15 cellular contexts compared by ENCODE assay signal in the genomic region with DNA sequence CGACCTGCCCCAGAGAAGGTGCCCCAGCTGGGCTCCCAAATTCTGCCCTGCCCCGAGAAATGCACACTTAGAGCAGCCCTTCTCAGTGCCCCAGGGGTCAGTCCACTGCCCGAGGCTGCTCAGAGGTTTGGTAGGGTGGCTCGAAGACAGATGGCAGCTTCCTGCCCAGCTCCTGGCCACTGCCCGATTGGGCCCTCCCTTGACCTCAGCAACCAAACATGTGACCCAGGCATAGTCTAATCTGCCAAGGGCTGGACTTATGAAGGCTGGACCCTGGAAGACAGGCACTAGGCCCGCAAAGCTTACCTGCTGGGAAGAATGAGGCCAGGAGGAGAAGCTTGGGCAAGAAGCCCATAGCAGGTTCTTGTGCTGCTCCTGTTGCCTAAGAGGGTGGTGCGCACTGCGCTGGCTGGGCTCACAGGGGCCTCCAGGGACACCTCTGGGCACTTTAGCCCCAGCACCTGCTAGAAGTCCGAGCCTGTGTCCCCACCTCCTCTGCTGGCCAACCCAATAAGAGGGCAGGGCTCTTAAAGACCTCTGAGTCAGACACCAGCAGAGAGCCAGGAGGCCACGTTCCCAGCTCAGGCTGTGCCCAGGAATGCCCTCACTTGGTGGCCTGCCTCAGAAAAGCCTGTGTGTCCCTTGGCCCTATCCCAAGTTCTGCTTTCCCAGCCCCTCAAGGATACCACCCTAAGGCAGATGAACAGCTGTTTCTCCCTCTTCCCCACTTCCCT. TPM values are rescaled to one million over a fixed set of nuclear protein-coding genes. Genes with fewer than 3 reads are reported as not detected.
DNase-seq lines count a peak whose midpoint lies in the region; ATAC-seq and TF ChIP-seq lines count a peak whose summit lies in the region.
"Had no signal": no experiment of that assay in that cellular context is flagged by ENCODE, and none has a peak within 500 bp of the region (broad histone marks: within the 10 kb centered on the region; RNA-seq: fewer than 3 reads in every experiment).

No MANE protein-coding gene starts in this region.

- H3F3A ChIP-seq in MM.1S (ENCODE audit: insufficient read depth, low read length), result no peaks in the 10 kb centered on the region

- no peaks in the 10 kb centered on the region for H3K4me1 ChIP-seq in MM.1S (ENCODE audit: low read length)
- no peaks in the 10 kb centered on the region for H3K4me1 ChIP-seq in CD8-positive, alpha-beta memory T cell (ENCODE audit: insufficient read depth, low read length)

- no peaks in the 10 kb centered on the region for H3K27me3 ChIP-seq in MM.1S (replicated peaks; ENCODE audit: insufficient read depth, low read length)
- H3K27me3 ChIP-seq in CD8-positive, alpha-beta memory T cell (ENCODE audit: insufficient read depth, low read length, poor library complexity, severe bottlenecking), result no peaks in the 10 kb centered on the region
- H3K27me3 ChIP-seq: tibial nerve had no signal

- DNase-seq in EL (peak; percentile 52), MM.1S (no peak), fibroblast of mammary gland (ENCODE audit: low read depth) (peak; percentile 30), osteocyte (ENCODE audit: extremely low spot score, unreplicated experiment) (no peak), NCI-H345 (lab: John Stamatoyannopoulos, UW) (no peak), kidney glomerular epithelial cell (lab: John Stamatoyannopoulos, UW) (no peak)
- DNase-seq in CD8-positive, alpha-beta memory T cell, result no peak
- DNase-seq: activated gamma-delta T cell, DND-41 had no signal

- no peaks in the 10 kb centered on the region for H3K9me3 ChIP-seq in MM.1S (replicated peaks; ENCODE audit: insufficient read depth, low read length)
- H3K9me3 ChIP-seq in CD8-positive, alpha-beta memory T cell (ENCODE audit: low read length), result no peaks in the 10 kb centered on the region
- H3K9me3 ChIP-seq: tibial nerve had no signal

- H3K4me3 ChIP-seq in MM.1S (ENCODE audit: low read length), result no peak overlapping the region
- H3K4me3 ChIP-seq in fibroblast of mammary gland (ENCODE audit: control insufficient read depth, low read depth, low read length), result no peak overlapping the region
- H3K4me3 ChIP-seq in CD8-positive, alpha-beta memory T cell (ENCODE audit: low read length), result no peak overlapping the region
- H3K4me3 ChIP-seq: tibial nerve had no signal

- H3K27me3 Mint-ChIP-seq in osteocyte (ENCODE audit: unreplicated experiment), result no peaks in the 10 kb centered on the region
- H3K27me3 Mint-ChIP-seq in CD8-positive, alpha-beta memory T cell, result peaks cover 4 to 17% of the 10 kb centered on the region in 2 donors

- no peak overlapping the region for H3K27ac ChIP-seq in MM.1S (ENCODE audit: low read length)
- no peak overlapping the region for H3K27ac ChIP-seq in CD8-positive, alpha-beta memory T cell (ENCODE audit: low read depth, low read length)
- H3K27ac ChIP-seq: C4-2B, tibial nerve had no signal

- CTCF ChIA-PET in CD8-positive, alpha-beta memory T cell (lab: Charles Lee), result interaction anchor here (1.2 to 1.3 kb wide), 2 partner anchors 9 to 30 kb away, joined by 3 read pairs; no protein-coding TSS in a partner anchor

- no peak overlapping the region for H2AFZ ChIP-seq in MM.1S (ENCODE audit: low read length)

- H3K4me1 Mint-ChIP-seq in osteocyte (ENCODE audit: unreplicated experiment), result peaks cover 24% of the 10 kb centered on the region
- peaks cover 3 to 9% (median 8%) of the 10 kb centered on the region in 3 donors for H3K4me1 Mint-ChIP-seq in CD8-positive, alpha-beta memory T cell

- H3K9ac ChIP-seq in MM.1S (ENCODE audit: low read length), result no peak overlapping the region

- TF ChIP-seq CTCF in MM.1S (IDR thresholded peaks at IDR 0.05; ENCODE audit: low read length), result no peak
- no peak for TF ChIP-seq CTCF in fibroblast of mammary gland (conservative IDR thresholded peaks at IDR 0.05; ENCODE audit: control insufficient read depth, insufficient read depth, low read depth, low read length)
- TF ChIP-seq CTCF in osteocyte (IDR thresholded peaks at IDR 0.05), result no peak

- no peaks in the 10 kb centered on the region for H4K20me1 ChIP-seq in MM.1S (ENCODE audit: insufficient read depth, low read length)

- no peak for ATAC-seq in HG02981 (IDR thresholded peaks at IDR 0.05; ENCODE audit: unreplicated experiment)

- peak overlapping the region; percentile 39; the same call in 1 of the 2 replicates for H3K4me2 ChIP-seq in MM.1S (ENCODE audit: low read depth, low read length)

- no peaks in the 10 kb centered on the region for H3K9me3 Mint-ChIP-seq in osteocyte (ENCODE audit: unreplicated experiment)
- H3K9me3 Mint-ChIP-seq in CD8-positive, alpha-beta memory T cell, result no peaks in the 10 kb centered on the region
- H3K9me3 Mint-ChIP-seq: brain had no signal

- H3K36me3 Mint-ChIP-seq in osteocyte (ENCODE audit: unreplicated experiment), result no peaks in the 10 kb centered on the region
- peaks cover 0 to 1% (median 0%) of the 10 kb centered on the region in 3 donors for H3K36me3 Mint-ChIP-seq in CD8-positive, alpha-beta memory T cell
- H3K36me3 Mint-ChIP-seq: brain had no signal

- H3K4me3 Mint-ChIP-seq in osteocyte (ENCODE audit: unreplicated experiment), result no peak overlapping the region
- no peak overlapping the region for H3K4me3 Mint-ChIP-seq in CD8-positive, alpha-beta memory T cell
- H3K4me3 Mint-ChIP-seq: brain had no signal

- no peaks in the 10 kb centered on the region for H3K36me3 ChIP-seq in MM.1S (replicated peaks; ENCODE audit: insufficient read depth, low read length)
- no peaks in the 10 kb centered on the region for H3K36me3 ChIP-seq in CD8-positive, alpha-beta memory T cell (ENCODE audit: insufficient read depth, low read length)
- H3K36me3 ChIP-seq: tibial nerve had no signal

- POLR2A ChIA-PET in CD8-positive, alpha-beta memory T cell (lab: Charles Lee), result no interaction called here

- H3K27ac Mint-ChIP-seq in osteocyte (ENCODE audit: unreplicated experiment), result peak overlapping the region; percentile 63
- no peak overlapping the region for H3K27ac Mint-ChIP-seq in CD8-positive, alpha-beta memory T cell

- H3K79me2 ChIP-seq in MM.1S (ENCODE audit: low read length), result no peaks in the 10 kb centered on the region

- no peaks in the 10 kb centered on the region for H3K9me2 ChIP-seq in MM.1S (replicated peaks; ENCODE audit: insufficient read depth, low read length)

RNA-seq across cellular contexts. Expression of a gene that starts 5.5 kb away (rescaled TPM):
- total RNA-seq in osteocyte, result 0.21 TPM in 2 replicates
- total RNA-seq in CD8-positive, alpha-beta memory T cell, result under 1 TPM; 0.18 to 0.24 TPM
- not detected for polyA plus RNA-seq in CD8-positive, alpha-beta memory T cell
- total RNA-seq: activated CD8-positive, alpha-beta memory T cell treated with anti-CD3 and anti-CD28 coated beads for 36 hours; kidney epithelial cell had no signal

RNA-seq across cellular contexts. Expression of a gene that starts 25.1 kb away (rescaled TPM):
- total RNA-seq in osteocyte, result 32.0 and 34.7 TPM in 2 replicates
- total RNA-seq in CD8-positive, alpha-beta memory T cell, result not detected
- polyA plus RNA-seq in CD8-positive, alpha-beta memory T cell, result not detected
- total RNA-seq: activated CD8-positive, alpha-beta memory T cell treated with anti-CD3 and anti-CD28 coated beads for 36 hours had no signal

RNA-seq across cellular contexts. Expression of a gene that starts 25.5 kb away (rescaled TPM):
- not detected in 2 replicates for total RNA-seq in osteocyte
- not detected for total RNA-seq in CD8-positive, alpha-beta memory T cell
- not detected for polyA plus RNA-seq in CD8-positive, alpha-beta memory T cell
- total RNA-seq: activated CD8-positive, alpha-beta memory T cell treated with anti-CD3 and anti-CD28 coated beads for 36 hours had no signal

RNA-seq across cellular contexts. Expression of a gene that starts 43.7 kb away (rescaled TPM):
- total RNA-seq in osteocyte, result not detected in 2 replicates
- not detected for total RNA-seq in CD8-positive, alpha-beta memory T cell
- not detected for polyA plus RNA-seq in CD8-positive, alpha-beta memory T cell
- total RNA-seq: activated CD8-positive, alpha-beta memory T cell treated with anti-CD3 and anti-CD28 coated beads for 36 hours; kidney epithelial cell; tibial nerve had no signal

Comparison
In these comparisons a context has a peak if more than half of its experiments do, and no peak if none do; other contexts are left out.
1. DNase-seq: peak in EL (single experiment) and fibroblast of mammary gland (single experiment); none in MM.1S (single experiment), osteocyte (single experiment), CD8-positive, alpha-beta memory T cell (0 of 5), NCI-H345 (single experiment) and kidney glomerular epithelial cell (single experiment).
2. RNA of a gene that starts 25.1 kb away (total RNA-seq): 32.0 to 34.7 TPM in osteocyte; not detected in CD8-positive, alpha-beta memory T cell; every median in the first group is over 10 times any median in the second.